In genomic region chr2:208565690-208566421, GRCh38 we compare ENCODE assay signal across 26 cellular contexts.
"Had no signal": no experiment of that assay in that cellular context is flagged by ENCODE, and none has a peak within 500 bp of the region (broad histone marks: within the 10 kb centered on the region; RNA-seq: fewer than 3 reads in every experiment).

No MANE protein-coding gene starts in this region.

- H3K4me3 ChIP-seq: left ventricle myocardium inferior, lung, ovary, skin epidermis, spleen, suprapubic skin, thoracic aorta, tibial artery, upper lobe of right lung had no signal

- H3K27me3 Mint-ChIP-seq: naive thymus-derived CD4-positive, alpha-beta T cell; natural killer cell treated with Interleukin-12 subunit alpha and Interleukin-12 subunit beta and Interleukin-15 and Interleukin-18, amount 100 ng/mL, for 72 hours had no signal

- H3K4me3 Mint-ChIP-seq: immature natural killer cell; mesothelial cell of epicardium; naive thymus-derived CD4-positive, alpha-beta T cell; natural killer cell treated with Interleukin-12 subunit alpha and Interleukin-12 subunit beta and Interleukin-15 and Interleukin-18, amount 100 ng/mL, for 72 hours; stimulated activated effector memory CD8-positive, alpha-beta T cell treated with anti-CD3 and anti-CD28 coated beads, Interleukin-12 subunit alpha, Interleukin-12 subunit beta, amount 100 ng/mL, for 72 hours; stimulated activated naive CD8-positive, alpha-beta T cell treated with anti-CD3 and anti-CD28 coated beads, Interleukin-15, Interleukin-2, amounts not matched to agents 100 ng/mL and 50 ng/mL, for 24 hours had no signal

- H3K4me1 Mint-ChIP-seq: immature natural killer cell; naive thymus-derived CD4-positive, alpha-beta T cell; stimulated activated effector memory CD8-positive, alpha-beta T cell treated with anti-CD3 and anti-CD28 coated beads, Interleukin-12 subunit alpha, Interleukin-12 subunit beta, amount 100 ng/mL, for 72 hours had no signal

- FAIRE-seq: islet of Langerhans, kidney, urothelium cell line had no signal

- H3K9me3 ChIP-seq: ovary, suprapubic skin, thoracic aorta, upper lobe of right lung had no signal

- H3K4me1 ChIP-seq: left ventricle myocardium inferior, spleen, suprapubic skin, tibial artery, upper lobe of right lung had no signal

- H3K27ac Mint-ChIP-seq: immature natural killer cell; mesothelial cell of epicardium; naive thymus-derived CD4-positive, alpha-beta T cell; natural killer cell treated with Interleukin-12 subunit alpha and Interleukin-12 subunit beta and Interleukin-15 and Interleukin-18, amount 100 ng/mL, for 72 hours; progenitor cell of endocrine pancreas; stimulated activated effector memory CD8-positive, alpha-beta T cell treated with anti-CD3 and anti-CD28 coated beads, Interleukin-12 subunit alpha, Interleukin-12 subunit beta, amount 100 ng/mL, for 72 hours; stimulated activated naive CD8-positive, alpha-beta T cell treated with anti-CD3 and anti-CD28 coated beads, Interleukin-15, Interleukin-2, amounts not matched to agents 100 ng/mL and 50 ng/mL, for 24 hours had no signal

- H3K27me3 ChIP-seq: ovary, spleen, suprapubic skin, tibial artery, upper lobe of right lung had no signal

- H3K36me3 ChIP-seq: left ventricle myocardium inferior, ovary, spleen, suprapubic skin, thoracic aorta, tibial artery, upper lobe of right lung had no signal

- H3K27ac ChIP-seq: left ventricle myocardium inferior, ovary, skin epidermis, spleen, suprapubic skin, thoracic aorta, tibial artery, upper lobe of right lung had no signal

- H3K36me3 Mint-ChIP-seq: immature natural killer cell; mesothelial cell of epicardium; naive thymus-derived CD4-positive, alpha-beta T cell; stimulated activated effector memory CD8-positive, alpha-beta T cell treated with anti-CD3 and anti-CD28 coated beads, Interleukin-12 subunit alpha, Interleukin-12 subunit beta, amount 100 ng/mL, for 72 hours had no signal

- DNase-seq: hypothalamus; immature natural killer cell; kidney; left ventricle myocardium inferior; mesendoderm; naive thymus-derived CD4-positive, alpha-beta T cell; ovary; retina; right cardiac atrium; spleen; stimulated activated CD4-positive, alpha-beta T cell treated with anti-CD3 and anti-CD28 coated beads, Interleukin-4, amount 100 ng/mL, for 24 hours; stimulated activated naive CD4-positive, alpha-beta T cell; tibial artery; trophoblast cell; upper lobe of right lung had no signal
